Comparison of ENCODE assay signal across 1 cellular context in genomic region chr1:37930246-37931142, GRCh38.
TF ChIP-seq lines count a peak whose summit lies in the region.

No MANE protein-coding gene starts in this region.

TF ChIP-seq in HCT116, 20 proteins besides CTCF, POLR2A, EP300 and RAD21 (continued from another document):
- TF ChIP-seq EZH2phosphoT487 (IDR thresholded peaks at IDR 0.05; ENCODE audit: borderline replicate concordance) = no peak
